Comparison of ENCODE assay signal across 1 cellular context in genomic region chr2:96867756-96868554, GRCh38.
TF ChIP-seq lines count a peak whose summit lies in the region.

No MANE protein-coding gene starts in this region.

TF ChIP-seq in HepG2, 621 proteins besides CTCF, POLR2A, EP300 and RAD21 (continues in another document):
- TF ChIP-seq MAFK (conservative IDR thresholded peaks at IDR 0.05 in 1 of 2, IDR thresholded peaks at IDR 0.05 in 1 of 2; ENCODE audit: low read length in 2 of 2) = no peak
- peak; percentile 87 for TF ChIP-seq SRSF1 (optimal IDR thresholded peaks at IDR 0.05; ENCODE audit: low read depth, low read length)
- no peak for TF ChIP-seq NCOA2 (CRISPR knock-in tag; IDR thresholded peaks at IDR 0.05)
- TF ChIP-seq, protein P1, sequence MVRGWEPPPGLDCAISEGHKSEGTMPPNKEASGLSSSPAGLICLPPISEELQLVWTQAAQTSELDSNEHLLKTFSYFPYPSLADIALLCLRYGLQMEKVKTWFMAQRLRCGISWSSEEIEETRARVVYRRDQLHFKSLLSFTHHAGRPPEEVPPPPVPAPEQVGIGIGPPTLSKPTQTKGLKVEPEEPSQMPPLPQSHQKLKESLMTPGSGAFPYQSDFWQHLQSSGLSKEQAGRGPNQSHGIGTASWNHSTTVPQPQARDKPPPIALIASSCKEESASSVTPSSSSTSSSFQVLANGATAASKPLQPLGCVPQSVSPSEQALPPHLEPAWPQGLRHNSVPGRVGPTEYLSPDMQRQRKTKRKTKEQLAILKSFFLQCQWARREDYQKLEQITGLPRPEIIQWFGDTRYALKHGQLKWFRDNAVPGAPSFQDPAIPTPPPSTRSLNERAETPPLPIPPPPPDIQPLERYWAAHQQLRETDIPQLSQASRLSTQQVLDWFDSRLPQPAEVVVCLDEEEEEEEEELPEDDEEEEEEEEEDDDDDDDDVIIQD (CRISPR knock-in tag; IDR thresholded peaks at IDR 0.05; ENCODE audit: low read depth) = no peak
- peak; percentile 53 for TF ChIP-seq AGO1 (IDR thresholded peaks at IDR 0.05; ENCODE audit: low read depth, low read length, poor library complexity, severe bottlenecking)
- TF ChIP-seq, protein P2, sequence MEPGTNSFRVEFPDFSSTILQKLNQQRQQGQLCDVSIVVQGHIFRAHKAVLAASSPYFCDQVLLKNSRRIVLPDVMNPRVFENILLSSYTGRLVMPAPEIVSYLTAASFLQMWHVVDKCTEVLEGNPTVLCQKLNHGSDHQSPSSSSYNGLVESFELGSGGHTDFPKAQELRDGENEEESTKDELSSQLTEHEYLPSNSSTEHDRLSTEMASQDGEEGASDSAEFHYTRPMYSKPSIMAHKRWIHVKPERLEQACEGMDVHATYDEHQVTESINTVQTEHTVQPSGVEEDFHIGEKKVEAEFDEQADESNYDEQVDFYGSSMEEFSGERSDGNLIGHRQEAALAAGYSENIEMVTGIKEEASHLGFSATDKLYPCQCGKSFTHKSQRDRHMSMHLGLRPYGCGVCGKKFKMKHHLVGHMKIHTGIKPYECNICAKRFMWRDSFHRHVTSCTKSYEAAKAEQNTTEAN (CRISPR knock-in tag; conservative IDR thresholded peaks at IDR 0.05) = no peak
- peak; percentile 51 for TF ChIP-seq ZNF770 (CRISPR knock-in tag; IDR thresholded peaks at IDR 0.05)
- TF ChIP-seq ERF (CRISPR knock-in tag; IDR thresholded peaks at IDR 0.05) = no peak
- no peak for TF ChIP-seq ZNF841 (CRISPR knock-in tag; IDR thresholded peaks at IDR 0.05; ENCODE audit: borderline replicate concordance)
- TF ChIP-seq, protein P3, sequence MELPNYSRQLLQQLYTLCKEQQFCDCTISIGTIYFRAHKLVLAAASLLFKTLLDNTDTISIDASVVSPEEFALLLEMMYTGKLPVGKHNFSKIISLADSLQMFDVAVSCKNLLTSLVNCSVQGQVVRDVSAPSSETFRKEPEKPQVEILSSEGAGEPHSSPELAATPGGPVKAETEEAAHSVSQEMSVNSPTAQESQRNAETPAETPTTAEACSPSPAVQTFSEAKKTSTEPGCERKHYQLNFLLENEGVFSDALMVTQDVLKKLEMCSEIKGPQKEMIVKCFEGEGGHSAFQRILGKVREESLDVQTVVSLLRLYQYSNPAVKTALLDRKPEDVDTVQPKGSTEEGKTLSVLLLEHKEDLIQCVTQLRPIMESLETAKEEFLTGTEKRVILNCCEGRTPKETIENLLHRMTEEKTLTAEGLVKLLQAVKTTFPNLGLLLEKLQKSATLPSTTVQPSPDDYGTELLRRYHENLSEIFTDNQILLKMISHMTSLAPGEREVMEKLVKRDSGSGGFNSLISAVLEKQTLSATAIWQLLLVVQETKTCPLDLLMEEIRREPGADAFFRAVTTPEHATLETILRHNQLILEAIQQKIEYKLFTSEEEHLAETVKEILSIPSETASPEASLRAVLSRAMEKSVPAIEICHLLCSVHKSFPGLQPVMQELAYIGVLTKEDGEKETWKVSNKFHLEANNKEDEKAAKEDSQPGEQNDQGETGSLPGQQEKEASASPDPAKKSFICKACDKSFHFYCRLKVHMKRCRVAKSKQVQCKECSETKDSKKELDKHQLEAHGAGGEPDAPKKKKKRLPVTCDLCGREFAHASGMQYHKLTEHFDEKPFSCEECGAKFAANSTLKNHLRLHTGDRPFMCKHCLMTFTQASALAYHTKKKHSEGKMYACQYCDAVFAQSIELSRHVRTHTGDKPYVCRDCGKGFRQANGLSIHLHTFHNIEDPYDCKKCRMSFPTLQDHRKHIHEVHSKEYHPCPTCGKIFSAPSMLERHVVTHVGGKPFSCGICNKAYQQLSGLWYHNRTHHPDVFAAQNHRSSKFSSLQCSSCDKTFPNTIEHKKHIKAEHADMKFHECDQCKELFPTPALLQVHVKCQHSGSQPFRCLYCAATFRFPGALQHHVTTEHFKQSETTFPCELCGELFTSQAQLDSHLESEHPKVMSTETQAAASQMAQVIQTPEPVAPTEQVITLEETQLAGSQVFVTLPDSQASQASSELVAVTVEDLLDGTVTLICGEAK (IDR thresholded peaks at IDR 0.05) = no peak
- TF ChIP-seq, protein P3 (CRISPR knock-in tag; IDR thresholded peaks at IDR 0.05) = no peak
- TF ChIP-seq SIX4 (CRISPR knock-in tag; IDR thresholded peaks at IDR 0.05) = no peak
- peak; percentile 58; the same call in 1 of the 2 replicates for TF ChIP-seq TP53 (CRISPR knock-in tag; conservative IDR thresholded peaks at IDR 0.05)
- no peak for TF ChIP-seq ELF1 (CRISPR knock-in tag; IDR thresholded peaks at IDR 0.05)
- TF ChIP-seq ZNF792 (CRISPR knock-in tag; IDR thresholded peaks at IDR 0.05) = no peak
- TF ChIP-seq LCORL (IDR thresholded peaks at IDR 0.05) = no peak
- TF ChIP-seq LCORL (CRISPR knock-in tag; IDR thresholded peaks at IDR 0.05) = no peak
- TF ChIP-seq, protein P4, sequence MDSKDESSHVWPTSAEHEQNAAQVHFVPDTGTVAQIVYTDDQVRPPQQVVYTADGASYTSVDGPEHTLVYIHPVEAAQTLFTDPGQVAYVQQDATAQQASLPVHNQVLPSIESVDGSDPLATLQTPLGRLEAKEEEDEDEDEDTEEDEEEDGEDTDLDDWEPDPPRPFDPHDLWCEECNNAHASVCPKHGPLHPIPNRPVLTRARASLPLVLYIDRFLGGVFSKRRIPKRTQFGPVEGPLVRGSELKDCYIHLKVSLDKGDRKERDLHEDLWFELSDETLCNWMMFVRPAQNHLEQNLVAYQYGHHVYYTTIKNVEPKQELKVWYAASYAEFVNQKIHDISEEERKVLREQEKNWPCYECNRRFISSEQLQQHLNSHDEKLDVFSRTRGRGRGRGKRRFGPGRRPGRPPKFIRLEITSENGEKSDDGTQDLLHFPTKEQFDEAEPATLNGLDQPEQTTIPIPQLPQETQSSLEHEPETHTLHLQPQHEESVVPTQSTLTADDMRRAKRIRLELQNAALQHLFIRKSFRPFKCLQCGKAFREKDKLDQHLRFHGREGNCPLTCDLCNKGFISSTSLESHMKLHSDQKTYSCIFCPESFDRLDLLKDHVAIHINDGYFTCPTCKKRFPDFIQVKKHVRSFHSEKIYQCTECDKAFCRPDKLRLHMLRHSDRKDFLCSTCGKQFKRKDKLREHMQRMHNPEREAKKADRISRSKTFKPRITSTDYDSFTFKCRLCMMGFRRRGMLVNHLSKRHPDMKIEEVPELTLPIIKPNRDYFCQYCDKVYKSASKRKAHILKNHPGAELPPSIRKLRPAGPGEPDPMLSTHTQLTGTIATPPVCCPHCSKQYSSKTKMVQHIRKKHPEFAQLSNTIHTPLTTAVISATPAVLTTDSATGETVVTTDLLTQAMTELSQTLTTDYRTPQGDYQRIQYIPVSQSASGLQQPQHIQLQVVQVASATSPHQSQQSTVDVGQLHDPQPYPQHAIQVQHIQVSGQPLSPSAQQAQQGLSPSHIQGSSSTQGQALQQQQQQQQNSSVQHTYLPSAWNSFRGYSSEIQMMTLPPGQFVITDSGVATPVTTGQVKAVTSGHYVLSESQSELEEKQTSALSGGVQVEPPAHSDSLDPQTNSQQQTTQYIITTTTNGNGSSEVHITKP (CRISPR knock-in tag; IDR thresholded peaks at IDR 0.05; ENCODE audit: low read depth) = no peak
- TF ChIP-seq ZNF589 (CRISPR knock-in tag; conservative IDR thresholded peaks at IDR 0.05) = peak; percentile 21; the same call in 1 of the 2 replicates
- no peak for TF ChIP-seq KAT7 (CRISPR knock-in tag; IDR thresholded peaks at IDR 0.05; ENCODE audit: borderline replicate concordance)
- TF ChIP-seq, protein P5, sequence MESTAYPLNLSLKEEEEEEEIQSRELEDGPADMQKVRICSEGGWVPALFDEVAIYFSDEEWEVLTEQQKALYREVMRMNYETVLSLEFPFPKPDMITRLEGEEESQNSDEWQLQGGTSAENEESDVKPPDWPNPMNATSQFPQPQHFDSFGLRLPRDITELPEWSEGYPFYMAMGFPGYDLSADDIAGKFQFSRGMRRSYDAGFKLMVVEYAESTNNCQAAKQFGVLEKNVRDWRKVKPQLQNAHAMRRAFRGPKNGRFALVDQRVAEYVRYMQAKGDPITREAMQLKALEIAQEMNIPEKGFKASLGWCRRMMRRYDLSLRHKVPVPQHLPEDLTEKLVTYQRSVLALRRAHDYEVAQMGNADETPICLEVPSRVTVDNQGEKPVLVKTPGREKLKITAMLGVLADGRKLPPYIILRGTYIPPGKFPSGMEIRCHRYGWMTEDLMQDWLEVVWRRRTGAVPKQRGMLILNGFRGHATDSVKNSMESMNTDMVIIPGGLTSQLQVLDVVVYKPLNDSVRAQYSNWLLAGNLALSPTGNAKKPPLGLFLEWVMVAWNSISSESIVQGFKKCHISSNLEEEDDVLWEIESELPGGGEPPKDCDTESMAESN (CRISPR knock-in tag; conservative IDR thresholded peaks at IDR 0.05) = no peak
- TF ChIP-seq PAX8 (CRISPR knock-in tag; IDR thresholded peaks at IDR 0.05; ENCODE audit: borderline replicate concordance) = no peak
- no peak for TF ChIP-seq ARNT (IDR thresholded peaks at IDR 0.05)
- TF ChIP-seq GABPB1 (CRISPR knock-in tag; IDR thresholded peaks at IDR 0.05) = no peak
- 0 out of 2 replicates have a peak, but pooled peaks have one; percentile 24 for TF ChIP-seq SALL1 (CRISPR knock-in tag; IDR thresholded peaks at IDR 0.05)
- TF ChIP-seq ZNF383 (CRISPR knock-in tag; IDR thresholded peaks at IDR 0.05; ENCODE audit: borderline replicate concordance) = no peak
- no peak for TF ChIP-seq U2AF2 (IDR thresholded peaks at IDR 0.05; ENCODE audit: low read depth, low read length)
- TF ChIP-seq, protein P6, sequence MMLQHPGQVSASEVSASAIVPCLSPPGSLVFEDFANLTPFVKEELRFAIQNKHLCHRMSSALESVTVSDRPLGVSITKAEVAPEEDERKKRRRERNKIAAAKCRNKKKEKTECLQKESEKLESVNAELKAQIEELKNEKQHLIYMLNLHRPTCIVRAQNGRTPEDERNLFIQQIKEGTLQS (CRISPR knock-in tag; IDR thresholded peaks at IDR 0.05) = no peak
- no peak for TF ChIP-seq CHD4 (IDR thresholded peaks at IDR 0.05; ENCODE audit: borderline replicate concordance, low read length)
- peak; percentile 39; the same call in 1 of the 2 replicates for TF ChIP-seq ZBTB37 (CRISPR knock-in tag; IDR thresholded peaks at IDR 0.05)
- TF ChIP-seq, protein P7, sequence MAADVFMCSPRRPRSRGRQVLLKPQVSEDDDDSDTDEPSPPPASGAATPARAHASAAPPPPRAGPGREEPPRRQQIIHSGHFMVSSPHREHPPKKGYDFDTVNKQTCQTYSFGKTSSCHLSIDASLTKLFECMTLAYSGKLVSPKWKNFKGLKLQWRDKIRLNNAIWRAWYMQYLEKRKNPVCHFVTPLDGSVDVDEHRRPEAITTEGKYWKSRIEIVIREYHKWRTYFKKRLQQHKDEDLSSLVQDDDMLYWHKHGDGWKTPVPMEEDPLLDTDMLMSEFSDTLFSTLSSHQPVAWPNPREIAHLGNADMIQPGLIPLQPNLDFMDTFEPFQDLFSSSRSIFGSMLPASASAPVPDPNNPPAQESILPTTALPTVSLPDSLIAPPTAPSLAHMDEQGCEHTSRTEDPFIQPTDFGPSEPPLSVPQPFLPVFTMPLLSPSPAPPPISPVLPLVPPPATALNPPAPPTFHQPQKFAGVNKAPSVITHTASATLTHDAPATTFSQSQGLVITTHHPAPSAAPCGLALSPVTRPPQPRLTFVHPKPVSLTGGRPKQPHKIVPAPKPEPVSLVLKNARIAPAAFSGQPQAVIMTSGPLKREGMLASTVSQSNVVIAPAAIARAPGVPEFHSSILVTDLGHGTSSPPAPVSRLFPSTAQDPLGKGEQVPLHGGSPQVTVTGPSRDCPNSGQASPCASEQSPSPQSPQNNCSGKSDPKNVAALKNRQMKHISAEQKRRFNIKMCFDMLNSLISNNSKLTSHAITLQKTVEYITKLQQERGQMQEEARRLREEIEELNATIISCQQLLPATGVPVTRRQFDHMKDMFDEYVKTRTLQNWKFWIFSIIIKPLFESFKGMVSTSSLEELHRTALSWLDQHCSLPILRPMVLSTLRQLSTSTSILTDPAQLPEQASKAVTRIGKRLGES (CRISPR knock-in tag; IDR thresholded peaks at IDR 0.05; ENCODE audit: borderline replicate concordance) = no peak
- TF ChIP-seq ZNF256 (CRISPR knock-in tag; conservative IDR thresholded peaks at IDR 0.05) = 0 out of 2 replicates have a peak, but pooled peaks have one; percentile 31
